ENCODE assay signal across 17 cellular contexts in the genomic region with DNA sequence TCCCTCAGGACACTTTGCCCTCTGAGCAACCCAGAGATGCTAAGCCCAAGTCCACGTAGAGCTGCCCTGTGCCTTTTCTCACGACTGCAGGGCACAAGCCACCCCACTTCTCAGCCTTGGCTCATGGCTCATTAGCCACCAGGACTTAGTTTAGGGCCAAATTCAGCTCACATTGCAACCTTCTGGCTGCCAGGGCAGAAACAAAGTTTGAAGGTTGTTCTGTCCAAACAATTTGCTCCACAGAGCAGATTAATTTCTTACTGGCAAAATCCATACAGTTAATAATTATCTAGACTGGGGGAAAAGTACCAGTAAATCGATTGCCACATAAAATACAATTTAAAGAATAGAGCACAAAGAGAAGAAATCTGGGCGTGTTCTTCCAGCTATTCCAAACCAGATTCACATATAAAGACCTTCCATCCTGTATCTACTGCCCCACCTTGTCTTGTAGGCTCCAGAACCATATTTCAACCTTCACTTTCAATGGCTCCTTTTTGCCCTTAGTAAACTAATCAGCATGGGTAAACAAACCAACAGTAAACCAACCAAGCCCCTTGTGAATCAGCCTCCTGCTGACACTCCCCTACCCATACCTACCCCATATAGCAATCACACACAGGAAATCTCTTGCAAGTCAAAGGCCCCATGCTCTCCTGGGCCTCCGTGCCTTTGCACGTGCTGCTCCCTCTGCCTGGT.
A peak's percentile ranks its signal among the peaks of the same experiment; 100 is the strongest.
DNase-seq lines count a peak whose midpoint lies in the region; ATAC-seq and TF ChIP-seq lines count a peak whose summit lies in the region.
"Had no signal": no experiment of that assay in that cellular context is flagged by ENCODE, and none has a peak within 500 bp of the region (broad histone marks: within the 10 kb centered on the region; RNA-seq: fewer than 3 reads in every experiment).

No MANE protein-coding gene starts in this region.

- peaks cover 0 to 10% (median 7%) of the 10 kb centered on the region in 4 donors for H3K9me3 ChIP-seq in stomach
- H3K9me3 ChIP-seq in suprapubic skin: no peaks in the 10 kb centered on the region
- H3K9me3 ChIP-seq in ovary: no peaks in the 10 kb centered on the region

- H3K36me3 ChIP-seq in stomach (no peaks in the 10 kb centered on the region), suprapubic skin (no peaks in the 10 kb centered on the region), ovary (no peaks in the 10 kb centered on the region)
- H3K36me3 ChIP-seq: MG63 had no signal

- no peak for TF ChIP-seq EP300 in stomach (IDR thresholded peaks at IDR 0.05)
- no peak for TF ChIP-seq EP300 in suprapubic skin (IDR thresholded peaks at IDR 0.05)
- TF ChIP-seq EP300 in ovary (IDR thresholded peaks at IDR 0.05): no peak

- H3K4me3 ChIP-seq in stomach (no peak overlapping the region), suprapubic skin (no peak overlapping the region), ovary (no peak overlapping the region)
- H3K4me3 ChIP-seq: MG63 had no signal

- TF ChIP-seq CTCF in brain (conservative IDR thresholded peaks at IDR 0.05): no peak
- TF ChIP-seq CTCF in stomach (IDR thresholded peaks at IDR 0.05): peak in 1 of 7 experiments; percentile 6
- TF ChIP-seq CTCF in suprapubic skin (IDR thresholded peaks at IDR 0.05): no peak
- no peak for TF ChIP-seq CTCF in ovary (IDR thresholded peaks at IDR 0.05)

- peak overlapping the region in 3 of 5 experiments; percentile 59 to 77 (median 75) for H3K27ac Mint-ChIP-seq in brain
- H3K27ac Mint-ChIP-seq: activated CD4-positive, alpha-beta memory T cell treated with anti-CD3 and anti-CD28 coated beads for 36 hours had no signal

- intact Hi-C loops in stomach (cut with DNase I; ENCODE audit: low total_unique reads) (no loop called here), ovary (cut with DNase I) (no loop called here)

- H3K4me1 ChIP-seq in stomach (peaks cover 9 to 30% (median 24%) of the 10 kb centered on the region in 4 donors), suprapubic skin (peaks cover 9% of the 10 kb centered on the region), ovary (ENCODE audit: insufficient read depth) (no peaks in the 10 kb centered on the region)

- H3K27me3 Mint-ChIP-seq in brain: peaks cover 3% of the 10 kb centered on the region

- H3K27ac ChIP-seq in stomach (peak overlapping the region; percentile 73 to 90 (median 85)), suprapubic skin (no peak overlapping the region), ovary (no peak overlapping the region)

- no peaks in the 10 kb centered on the region for H3K36me3 Mint-ChIP-seq in brain
- H3K36me3 Mint-ChIP-seq: activated CD4-positive, alpha-beta memory T cell treated with anti-CD3 and anti-CD28 coated beads for 36 hours had no signal

- DNase-seq in HuH-7 (ENCODE audit: low spot score) (peak; percentile 64), medulla oblongata (ENCODE audit: extremely low spot score) (peak; percentile 28), stomach (peak; percentile 70), suprapubic skin (ENCODE audit: low spot score in 2 of 2) (no peak), ovary (no peak)
- no peak for DNase-seq in effector CD8-positive, alpha-beta T cell (lab: John Stamatoyannopoulos, UW)
- DNase-seq: activated CD4-positive, alpha-beta memory T cell treated with anti-CD3 and anti-CD28 coated beads for 36 hours; activated naive CD4-positive, alpha-beta T cell treated with Interleukin-2 at 50 U/mL for 16 hours; activated T-cell treated with anti-CD3 and anti-CD28 coated beads, Interleukin-2, amount 50 U/mL, for 1 hour; C1 segment of cervical spinal cord; DND-41; MG63; NCI-H1694 treated with DMSO at 0.1 percent for 48 hours; stimulated activated CD4-positive, alpha-beta T cell treated with anti-CD3 and anti-CD28 coated beads, Interleukin-2, amount 100 ng/mL, for 24 hours; substantia nigra had no signal

- H3K27me3 ChIP-seq in stomach (no peaks in the 10 kb centered on the region), suprapubic skin (no peaks in the 10 kb centered on the region), ovary (no peaks in the 10 kb centered on the region)
- H3K27me3 ChIP-seq: MG63 had no signal

- H3K9me3 Mint-ChIP-seq in brain: peaks cover 0 to 6% (median under 1%) of the 10 kb centered on the region in 5 experiments

- no peak overlapping the region for H3K4me3 Mint-ChIP-seq in brain
- H3K4me3 Mint-ChIP-seq: activated CD4-positive, alpha-beta memory T cell treated with anti-CD3 and anti-CD28 coated beads for 36 hours had no signal

- H3K4me1 Mint-ChIP-seq in brain: peaks cover 12% of the 10 kb centered on the region

- no peak for TF ChIP-seq POLR2A in stomach (IDR thresholded peaks at IDR 0.05)
- no peak for TF ChIP-seq POLR2A in suprapubic skin (IDR thresholded peaks at IDR 0.05)
- TF ChIP-seq POLR2A in ovary (IDR thresholded peaks at IDR 0.05): no peak

- no peak for ATAC-seq in GM21526 (IDR thresholded peaks at IDR 0.05; ENCODE audit: low FRiP score, unreplicated experiment)

- 27 to 54% (median 39%) methylated on average over 6 of the region's 6 CpGs for WGBS in stomach, 5 donors
- 62% methylated on average over 6 of the region's 6 CpGs for WGBS in suprapubic skin
- 60 to 65% (median 63%) methylated on average over 6 of the region's 6 CpGs for WGBS in ovary, 3 donors

Comparison
In these comparisons a context has a peak if more than half of its experiments do, and no peak if none do; other contexts are left out.
1. DNase-seq: peak in HuH-7 (single experiment), medulla oblongata (single experiment) and stomach (single experiment); none in effector CD8-positive, alpha-beta T cell (single experiment), suprapubic skin (0 of 2) and ovary (0 of 5).
2. H3K27ac ChIP-seq: peak in stomach (5 of 5); none in suprapubic skin (single experiment) and ovary (0 of 2).